Comparison of ENCODE assay signal across 1 cellular context in genomic region chr20:373171-373890, GRCh38.
TF ChIP-seq lines count a peak whose summit lies in the region.

No MANE protein-coding gene starts in this region.

TF ChIP-seq in HepG2, 621 proteins besides CTCF, POLR2A, EP300 and RAD21 (continued from another document and continues in another):
- TF ChIP-seq ZBTB44 (CRISPR knock-in tag; IDR thresholded peaks at IDR 0.05), result no peak
- peak; percentile 9; the same call in 1 of the 2 replicates for TF ChIP-seq ZGPAT (CRISPR knock-in tag; IDR thresholded peaks at IDR 0.05)
- 0 out of 2 replicates have a peak, but pooled peaks have one; percentile 21 for TF ChIP-seq ZNF691 (CRISPR knock-in tag; IDR thresholded peaks at IDR 0.05; ENCODE audit: borderline replicate concordance, low read depth)
- no peak for TF ChIP-seq ZFP36L1 (CRISPR knock-in tag; IDR thresholded peaks at IDR 0.05)
- TF ChIP-seq CEBPG (CRISPR knock-in tag; IDR thresholded peaks at IDR 0.05), result peak; percentile 45; the same call in 1 of the 2 replicates
- TF ChIP-seq KLF16 (CRISPR knock-in tag; IDR thresholded peaks at IDR 0.05), result peak in 1 of 2 experiments; percentile 17; a peak in 1 of 4 replicates
- no peak for TF ChIP-seq ZNF44 (CRISPR knock-in tag; IDR thresholded peaks at IDR 0.05)
- no peak for TF ChIP-seq PRDM10 (CRISPR knock-in tag; IDR thresholded peaks at IDR 0.05; ENCODE audit: low read depth)
- TF ChIP-seq ZBTB14 (CRISPR knock-in tag; IDR thresholded peaks at IDR 0.05), result no peak
- no peak for TF ChIP-seq AFF4 (CRISPR knock-in tag; IDR thresholded peaks at IDR 0.05)
- TF ChIP-seq MAX (IDR thresholded peaks at IDR 0.05), result 0 out of 2 replicates have a peak, but pooled peaks have one; percentile 42
- no peak for TF ChIP-seq ZNF740 (CRISPR knock-in tag; IDR thresholded peaks at IDR 0.05)
- no peak for TF ChIP-seq ZNF337 (CRISPR knock-in tag; IDR thresholded peaks at IDR 0.05; ENCODE audit: borderline replicate concordance, low read depth)
- TF ChIP-seq FOSL2 (CRISPR knock-in tag; IDR thresholded peaks at IDR 0.05), result peak; percentile 76; the same call in 1 of the 2 replicates
- no peak for TF ChIP-seq PHB2 (IDR thresholded peaks at IDR 0.05; ENCODE audit: partially characterized antibody)
- TF ChIP-seq HNF4A (CRISPR knock-in tag; IDR thresholded peaks at IDR 0.05), result no peak; the same call in 1 of the 2 replicates
- 0 out of 2 replicates have a peak, but pooled peaks have one; percentile 57 for TF ChIP-seq KLF6 (CRISPR knock-in tag; IDR thresholded peaks at IDR 0.05)
- TF ChIP-seq HDAC2 (CRISPR knock-in tag; IDR thresholded peaks at IDR 0.05), result peak; percentile 34; the same call in 1 of the 2 replicates
- no peak for TF ChIP-seq ZNF629 (CRISPR knock-in tag; conservative IDR thresholded peaks at IDR 0.05)
- no peak for TF ChIP-seq RBAK (CRISPR knock-in tag; IDR thresholded peaks at IDR 0.05)
- TF ChIP-seq ZBTB4 (CRISPR knock-in tag; IDR thresholded peaks at IDR 0.05; ENCODE audit: borderline replicate concordance), result peak; percentile 10; the same call in 1 of the 2 replicates
- TF ChIP-seq TFDP1 (CRISPR knock-in tag; IDR thresholded peaks at IDR 0.05; ENCODE audit: borderline replicate concordance), result peak; percentile 23; the same call in 1 of the 2 replicates
- TF ChIP-seq ATF2 (CRISPR knock-in tag; IDR thresholded peaks at IDR 0.05), result peak; percentile 45; the same call in 1 of the 2 replicates
- no peak for TF ChIP-seq ZNF839 (CRISPR knock-in tag; IDR thresholded peaks at IDR 0.05; ENCODE audit: borderline replicate concordance)
- TF ChIP-seq ATF7 (IDR thresholded peaks at IDR 0.05), result 0 out of 2 replicates have a peak, but pooled peaks have one; percentile 51
- TF ChIP-seq ATF7 (CRISPR knock-in tag; IDR thresholded peaks at IDR 0.05), result no peak
- TF ChIP-seq ZNF678 (CRISPR knock-in tag; IDR thresholded peaks at IDR 0.05), result peak; percentile 47; the same call in 1 of the 2 replicates
- no peak; the same call in 1 of the 2 replicates for TF ChIP-seq DZIP1 (CRISPR knock-in tag; IDR thresholded peaks at IDR 0.05)
- no peak for TF ChIP-seq TBX2 (CRISPR knock-in tag; IDR thresholded peaks at IDR 0.05; ENCODE audit: borderline replicate concordance)
- TF ChIP-seq SCMH1 (CRISPR knock-in tag; IDR thresholded peaks at IDR 0.05; ENCODE audit: borderline replicate concordance), result no peak
